ENCODE assay signal across 28 cellular contexts in the genomic region with DNA sequence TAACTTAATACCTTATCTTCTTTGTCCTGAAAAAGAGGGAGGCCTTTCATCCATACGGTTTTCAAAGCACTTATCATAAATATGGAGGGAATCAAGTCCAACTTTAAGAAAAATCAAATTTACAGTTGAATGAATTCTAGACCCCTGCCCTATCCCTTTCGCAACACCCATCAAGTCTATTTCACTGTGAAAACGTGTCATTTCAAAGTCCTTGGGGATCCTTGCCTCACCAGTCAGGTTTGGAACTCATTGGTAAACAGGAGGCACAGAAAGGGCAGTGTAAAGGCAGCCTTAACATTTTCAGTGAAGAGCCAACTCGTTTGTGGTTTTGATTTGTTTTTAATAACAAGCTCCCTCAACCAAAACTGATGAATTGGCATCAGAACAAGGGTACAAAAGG.
"Had no signal": no experiment of that assay in that cellular context is flagged by ENCODE, and none has a peak within 500 bp of the region (broad histone marks: within the 10 kb centered on the region; RNA-seq: fewer than 3 reads in every experiment).

No MANE protein-coding gene starts in this region.

- H3K27ac Mint-ChIP-seq: immature natural killer cell; naive B cell; natural killer cell treated with Interleukin-12 subunit alpha and Interleukin-12 subunit beta and Interleukin-15 and Interleukin-18, amount 100 ng/mL, for 72 hours; stimulated activated naive B cell treated with anti-CD40 and anti-IgM and Interleukin-4, amounts not matched to agents 10 μg/mL and 1 μg/mL and 100 μg/mL, for 72 hours had no signal

- H3K9me3 Mint-ChIP-seq: immature natural killer cell had no signal

- FAIRE-seq: pancreas had no signal

- H3K27ac ChIP-seq: lower lobe of right lung, pancreas, prostate gland, skin epidermis, stomach, testis, thyroid gland, transverse colon, upper lobe of left lung, vagina had no signal

- DNase-seq: hypothalamus; immature natural killer cell; islet precursor cell; left ventricle myocardium superior; lower lobe of right lung; mammary epithelial cell; mesenchymal stem cell; naive B cell; pancreas; posterior cingulate gyrus; retina; right cardiac atrium; stimulated activated CD4-positive, alpha-beta T cell treated with anti-CD3 and anti-CD28 coated beads, Interleukin-12 subunit alpha, Interleukin-12 subunit beta, amount 100 ng/mL, for 4 hours; stimulated activated CD4-positive, alpha-beta T cell treated with anti-CD3 and anti-CD28 coated beads, Interleukin-15, amount 100 ng/mL, for 24 hours; stimulated activated CD4-positive, alpha-beta T cell treated with anti-CD3 and anti-CD28 coated beads, Interleukin-2, amount 100 ng/mL, for 24 hours; stimulated activated CD4-positive, alpha-beta T cell treated with anti-CD3 and anti-CD28 coated beads, Interleukin-4, amount 100 ng/mL, for 1 hour; stimulated activated naive B cell treated with anti-CD40 and anti-IgM and Interleukin-4, amounts not matched to agents 10 μg/mL and 1 μg/mL and 100 μg/mL, for 72 hours; stimulated activated naive CD8-positive, alpha-beta T cell treated with anti-CD3 and anti-CD28 coated beads, Interleukin-15, Interleukin-2, amounts not matched to agents 100 U/mL and 50 U/mL, for 24 hours; stomach; testis; thyroid gland; transverse colon; upper lobe of left lung had no signal

- H3K4me3 Mint-ChIP-seq: immature natural killer cell; naive B cell; natural killer cell treated with Interleukin-12 subunit alpha and Interleukin-12 subunit beta and Interleukin-15 and Interleukin-18, amount 100 ng/mL, for 72 hours; stimulated activated naive B cell treated with anti-CD40 and anti-IgM and Interleukin-4, amounts not matched to agents 10 μg/mL and 1 μg/mL and 100 μg/mL, for 72 hours had no signal

- ATAC-seq: left ventricle myocardium superior; lower lobe of right lung; natural killer cell treated with Interleukin-12 subunit alpha and Interleukin-12 subunit beta and Interleukin-15 and Interleukin-18, amount 100 ng/mL, for 72 hours; pancreas; right cardiac atrium; sciatic nerve; stimulated activated naive B cell treated with anti-CD40 and anti-IgM and Interleukin-4, amounts not matched to agents 10 μg/mL and 1 μg/mL and 100 μg/mL, for 72 hours; stimulated activated naive CD8-positive, alpha-beta T cell treated with anti-CD3 and anti-CD28 coated beads, Interleukin-15, Interleukin-2, amounts not matched to agents 100 U/mL and 50 U/mL, for 24 hours had no signal

- H3K36me3 ChIP-seq: lower lobe of right lung, pancreas, prostate gland, thyroid gland, transverse colon, vagina had no signal

- H3K9me3 ChIP-seq: lower lobe of right lung, pancreas, prostate gland, stomach, testis, thyroid gland, transverse colon, upper lobe of left lung, vagina had no signal

- H3K27me3 Mint-ChIP-seq: stimulated activated naive B cell treated with anti-CD40 and anti-IgM and Interleukin-4, amounts not matched to agents 10 μg/mL and 1 μg/mL and 100 μg/mL, for 72 hours had no signal

- H3K4me3 ChIP-seq: lower lobe of right lung, pancreas, prostate gland, skin epidermis, stomach, testis, thyroid gland, transverse colon, upper lobe of left lung, vagina had no signal

- H3K36me3 Mint-ChIP-seq: naive B cell; natural killer cell treated with Interleukin-12 subunit alpha and Interleukin-12 subunit beta and Interleukin-15 and Interleukin-18, amount 100 ng/mL, for 72 hours had no signal

- H3K4me1 ChIP-seq: lower lobe of right lung, pancreas, prostate gland, stomach, testis, thyroid gland, transverse colon, upper lobe of left lung, vagina had no signal

- H3K4me1 Mint-ChIP-seq: immature natural killer cell; naive B cell; stimulated activated naive B cell treated with anti-CD40 and anti-IgM and Interleukin-4, amounts not matched to agents 10 μg/mL and 1 μg/mL and 100 μg/mL, for 72 hours had no signal

- H3K27me3 ChIP-seq: stomach, testis, thyroid gland, transverse colon, upper lobe of left lung, vagina had no signal
